10 cellular contexts compared by ENCODE assay signal in the genomic region with DNA sequence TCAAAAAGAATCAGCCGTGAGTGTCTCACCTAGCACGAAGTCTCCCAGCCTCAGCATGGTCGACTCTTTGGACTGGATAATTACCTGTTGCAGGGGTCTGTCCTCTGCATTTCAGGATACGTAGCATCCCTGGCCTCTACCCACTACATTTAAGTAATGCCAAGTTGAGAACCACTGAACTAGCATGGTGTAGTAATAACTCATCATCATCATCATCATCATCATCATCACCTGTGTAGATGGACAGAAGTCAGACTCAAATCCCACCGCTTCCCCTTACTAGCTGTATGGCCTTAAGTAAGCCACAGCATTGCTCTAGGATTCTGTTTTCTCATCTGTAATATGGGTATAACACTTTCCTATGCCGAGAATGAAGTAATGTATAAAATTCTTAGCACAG.
"Had no signal": no experiment of that assay in that cellular context is flagged by ENCODE, and none has a peak within 500 bp of the region (broad histone marks: within the 10 kb centered on the region; RNA-seq: fewer than 3 reads in every experiment).

No MANE protein-coding gene starts in this region.

- ATAC-seq: GM23338, HCT116 had no signal

- H3K4me2 ChIP-seq: GM23338 had no signal

- H2AFZ ChIP-seq: GM23248, GM23338 had no signal

- H3K36me3 ChIP-seq: HAP-1 had no signal

- H3K27ac ChIP-seq: GM23248 had no signal

- FAIRE-seq: H54 had no signal

- H3K9ac ChIP-seq: GM23248 had no signal

- H3K9me3 ChIP-seq: HAP-1 had no signal

- DNase-seq: GM23248, GOT3, H7, H9, HCEC 1CT, HFFc6 had no signal

- H3K4me1 ChIP-seq: HAP-1 had no signal

- H3K4me3 ChIP-seq: GM23248, GM23338, HAP-1 had no signal
